14 cellular contexts compared by ENCODE assay signal in the genomic region with DNA sequence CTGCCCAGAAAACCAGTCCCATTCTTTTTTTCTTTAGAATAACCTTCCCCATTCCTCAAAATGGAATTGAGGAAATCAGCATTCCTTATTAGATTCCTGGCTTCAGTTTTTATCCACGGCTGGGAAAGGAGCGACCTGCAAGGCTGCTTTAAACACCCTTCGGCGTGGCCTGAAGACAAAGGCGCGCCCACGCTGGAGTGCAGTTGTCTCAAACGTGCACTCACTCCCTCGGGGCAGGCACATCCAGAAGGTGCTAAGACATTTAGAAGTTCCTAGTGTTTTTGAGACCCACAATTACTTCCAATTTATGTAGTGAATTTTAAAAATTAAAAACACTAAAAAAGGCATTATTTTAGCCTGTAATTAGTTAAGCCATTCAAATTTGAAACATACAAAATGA. TPM values are rescaled to one million over a fixed set of nuclear protein-coding genes. Genes with fewer than 3 reads are reported as not detected.
"Had no signal": no experiment of that assay in that cellular context is flagged by ENCODE, and none has a peak within 500 bp of the region (broad histone marks: within the 10 kb centered on the region; RNA-seq: fewer than 3 reads in every experiment).

No MANE protein-coding gene starts in this region.

RNA-seq across cellular contexts. Expression of a gene that starts 31.6 kb away (rescaled TPM):
- total RNA-seq: stomach, subcutaneous adipose tissue, suprapubic skin, temporal lobe, thoracic aorta, thyroid gland, tibial nerve, transverse colon, upper lobe of left lung, upper lobe of right lung, ureter, urinary bladder, uterus, vagina had no signal
- polyA plus RNA-seq: stomach, urinary bladder had no signal
